22 cellular contexts compared by ENCODE assay signal in genomic region chr14:62667515-62667914, GRCh38.
DNase-seq lines count a peak whose midpoint lies in the region; ATAC-seq and TF ChIP-seq lines count a peak whose summit lies in the region.
"Had no signal": no experiment of that assay in that cellular context is flagged by ENCODE, and none has a peak within 500 bp of the region (broad histone marks: within the 10 kb centered on the region; RNA-seq: fewer than 3 reads in every experiment).

No MANE protein-coding gene starts in this region.

- no peak for TF ChIP-seq POLR2A in suprapubic skin (IDR thresholded peaks at IDR 0.05)

- DNase-seq in NCI-H1417 (lab: John Stamatoyannopoulos, UW) (peak in 2 of 3 experiments; percentile 15 to 71), NCI-H1417 treated with DMSO at 0.1 percent for 48 hours (lab: John Stamatoyannopoulos, UW) (no peak), HuH-7 (ENCODE audit: low spot score) (peak; percentile 5), NCI-H69 (lab: John Stamatoyannopoulos, UW) (peak; percentile 78), lung microvascular endothelial cell (ENCODE audit: low read depth in 2 of 2) (peak; percentile 1), suprapubic skin (ENCODE audit: low spot score in 2 of 2) (no peak), left cardiac atrium (no peak)
- DNase-seq in CD8-positive, alpha-beta T cell = no peak
- DNase-seq: activated T-cell treated with anti-CD3 and anti-CD28 coated beads, Interleukin-2, amount 50 U/mL, for 72 hours; C1 segment of cervical spinal cord; effector CD8-positive, alpha-beta T cell; esophagus squamous epithelium; left lung; Right ventricle myocardium superior; spleen; stimulated activated CD8-positive, alpha-beta memory T cell treated with anti-CD3 and anti-CD28 coated beads, Interleukin-4, amount 100 ng/mL, for 48 hours had no signal

- TF ChIP-seq EP300 in suprapubic skin (IDR thresholded peaks at IDR 0.05) = no peak

- H3K27me3 ChIP-seq in CD8-positive, alpha-beta T cell (ENCODE audit: insufficient read depth, low read length) = no peaks in the 10 kb centered on the region
- no peaks in the 10 kb centered on the region for H3K27me3 ChIP-seq in suprapubic skin
- H3K27me3 ChIP-seq: esophagus squamous epithelium, left lung, neural progenitor cell, spleen had no signal

- no peaks in the 10 kb centered on the region for H3K36me3 ChIP-seq in CD8-positive, alpha-beta T cell (ENCODE audit: insufficient read depth, low read length)
- H3K36me3 ChIP-seq in suprapubic skin = no peaks in the 10 kb centered on the region
- H3K36me3 ChIP-seq: esophagus squamous epithelium, left lung, neural progenitor cell, spleen had no signal

- H3K27me3 Mint-ChIP-seq in CD8-positive, alpha-beta T cell (ENCODE audit: low read depth) = no peaks in the 10 kb centered on the region
- H3K27me3 Mint-ChIP-seq: activated naive CD4-positive, alpha-beta T cell treated with anti-CD3 and anti-CD28 coated beads, Interleukin-2, amount 50 U/mL, for 24 hours had no signal

- 81% methylated on average over 4 of the region's 4 CpGs for WGBS in suprapubic skin

- no peaks in the 10 kb centered on the region for H3K9me3 ChIP-seq in CD8-positive, alpha-beta T cell (ENCODE audit: low read length)
- H3K9me3 ChIP-seq in suprapubic skin = no peaks in the 10 kb centered on the region
- H3K9me3 ChIP-seq: esophagus squamous epithelium, left lung, spleen had no signal

- no peak overlapping the region for H3K27ac ChIP-seq in CD8-positive, alpha-beta T cell (ENCODE audit: low read depth, low read length)
- no peak overlapping the region for H3K27ac ChIP-seq in suprapubic skin
- H3K27ac ChIP-seq: esophagus squamous epithelium, HL-60, left lung, neural progenitor cell, spleen had no signal

- no peaks in the 10 kb centered on the region for H3K4me1 Mint-ChIP-seq in CD8-positive, alpha-beta T cell (ENCODE audit: low read depth)
- H3K4me1 Mint-ChIP-seq: activated naive CD4-positive, alpha-beta T cell treated with anti-CD3 and anti-CD28 coated beads, Interleukin-2, amount 50 U/mL, for 24 hours had no signal

- CTCF ChIA-PET in CD8-positive, alpha-beta T cell (lab: Charles Lee) = no interaction called here

- no peak for ATAC-seq in CD8-positive, alpha-beta T cell
- ATAC-seq in left cardiac atrium = no peak
- ATAC-seq: activated CD4-positive, CD25-positive, alpha-beta regulatory T cell treated with anti-CD3 and anti-CD28 coated beads, Interleukin-2, amount 50 U/mL, for 24 hours; activated T-cell treated with anti-CD3 and anti-CD28 coated beads, Interleukin-2, amount 50 U/mL, for 72 hours; K562; left lung had no signal

- H3K36me3 Mint-ChIP-seq in CD8-positive, alpha-beta T cell = no peaks in the 10 kb centered on the region
- H3K36me3 Mint-ChIP-seq: activated naive CD4-positive, alpha-beta T cell treated with anti-CD3 and anti-CD28 coated beads, Interleukin-2, amount 50 U/mL, for 24 hours; neural progenitor cell had no signal

- intact Hi-C loops in CD8-positive, alpha-beta T cell (cut with DNase I, micrococcal nuclease) = no loop called here
- intact Hi-C loops in left cardiac atrium (cut with DNase I) = no loop called here

- H3K4me3 ChIP-seq in CD8-positive, alpha-beta T cell (ENCODE audit: low read depth, low read length) = no peak overlapping the region
- no peak overlapping the region for H3K4me3 ChIP-seq in suprapubic skin
- H3K4me3 ChIP-seq: esophagus squamous epithelium, K562, left lung, neural progenitor cell, spleen had no signal

- TF ChIP-seq CTCF in CD8-positive, alpha-beta T cell (IDR thresholded peaks at IDR 0.05) = no peak
- TF ChIP-seq CTCF in suprapubic skin (IDR thresholded peaks at IDR 0.05) = no peak

- H3K9me3 Mint-ChIP-seq in CD8-positive, alpha-beta T cell = no peaks in the 10 kb centered on the region
- H3K9me3 Mint-ChIP-seq: activated naive CD4-positive, alpha-beta T cell treated with anti-CD3 and anti-CD28 coated beads, Interleukin-2, amount 50 U/mL, for 24 hours; activated T-cell treated with anti-CD3 and anti-CD28 coated beads, Interleukin-2, amount 50 U/mL, for 72 hours; neural progenitor cell had no signal

- no peak overlapping the region for H3K4me3 Mint-ChIP-seq in CD8-positive, alpha-beta T cell
- H3K4me3 Mint-ChIP-seq: activated naive CD4-positive, alpha-beta T cell treated with anti-CD3 and anti-CD28 coated beads, Interleukin-2, amount 50 U/mL, for 24 hours; activated T-cell treated with anti-CD3 and anti-CD28 coated beads, Interleukin-2, amount 50 U/mL, for 72 hours; neural progenitor cell; T-helper 2 cell treated with Interferon-gamma antibody and Interleukin-4, amounts not matched to agents 5 μg/mL and 100 μg/mL, for 36 hours had no signal

- POLR2A ChIA-PET in CD8-positive, alpha-beta T cell (lab: Charles Lee) = no interaction called here

- H3K27ac Mint-ChIP-seq in CD8-positive, alpha-beta T cell = no peak overlapping the region
- H3K27ac Mint-ChIP-seq: activated naive CD4-positive, alpha-beta T cell treated with anti-CD3 and anti-CD28 coated beads, Interleukin-2, amount 50 U/mL, for 24 hours; activated T-cell treated with anti-CD3 and anti-CD28 coated beads, Interleukin-2, amount 50 U/mL, for 72 hours; neural progenitor cell; T-helper 2 cell treated with Interferon-gamma antibody and Interleukin-4, amounts not matched to agents 5 μg/mL and 100 μg/mL, for 36 hours had no signal

- H3K4me1 ChIP-seq in CD8-positive, alpha-beta T cell (ENCODE audit: insufficient read depth, low read length) = no peaks in the 10 kb centered on the region
- no peaks in the 10 kb centered on the region for H3K4me1 ChIP-seq in suprapubic skin
- H3K4me1 ChIP-seq: left lung, spleen had no signal

Comparison
In these comparisons a context has a peak if more than half of its experiments do, and no peak if none do; other contexts are left out.
1. DNase-seq: peak in NCI-H1417 (2 of 3), HuH-7 (single experiment), NCI-H69 (single experiment) and lung microvascular endothelial cell (2 of 2); none in NCI-H1417 treated with DMSO at 0.1 percent for 48 hours (single experiment), CD8-positive, alpha-beta T cell (0 of 7), suprapubic skin (0 of 2) and left cardiac atrium (single experiment).